Comparison of ENCODE assay signal across 8 cellular contexts in genomic region chr2:8685697-8686358, GRCh38. TPM values are rescaled to one million over a fixed set of nuclear protein-coding genes. Genes with fewer than 3 reads are reported as not detected.
DNase-seq lines count a peak whose midpoint lies in the region; ATAC-seq and TF ChIP-seq lines count a peak whose summit lies in the region.

No MANE protein-coding gene starts in this region.

- peaks cover 10% of the 10 kb centered on the region for H3K27me3 Mint-ChIP-seq in activated naive CD8-positive, alpha-beta T cell treated with anti-CD3 and anti-CD28 coated beads, Interleukin-2, amount 10 ng/mL, durations not matched to agents 7 days and 5 days

- peak overlapping the region; percentile 62 to 89 (median 83) for H3K27ac ChIP-seq in BLaER1 treated with 17β-estradiol and CSF1 and Interleukin-3, amounts not matched to agents 10 nM and 100 nM
- peak overlapping the region; percentile 51 for H3K27ac ChIP-seq in KMS-11
- peak overlapping the region; percentile 88 for H3K27ac ChIP-seq in left ventricle myocardium inferior (replicated peaks)
- peak overlapping the region; percentile 77 for H3K27ac ChIP-seq in urinary bladder (ENCODE audit: low read depth)

- peak overlapping the region; percentile 72 to 99 (median 98) for H3K4me2 ChIP-seq in BLaER1 treated with 17β-estradiol and CSF1 and Interleukin-3, amounts not matched to agents 10 nM and 100 nM
- H3K4me2 ChIP-seq in KMS-11: peak overlapping the region; percentile 77

- H3K4me3 ChIP-seq in BLaER1 treated with 17β-estradiol and CSF1 and Interleukin-3, amounts not matched to agents 10 nM and 100 nM: peak overlapping the region; percentile 59 to 99 (median 94)
- H3K4me3 ChIP-seq in KMS-11 (IDR thresholded peaks at IDR 0.05; ENCODE audit: insufficient read depth, low read depth, low read length): peak overlapping the region; percentile 71
- peak overlapping the region; percentile 81 for H3K4me3 ChIP-seq in left ventricle myocardium inferior
- H3K4me3 ChIP-seq in urinary bladder (ENCODE audit: low read depth, low read length): peak overlapping the region; percentile 70

- peaks cover 22% of the 10 kb centered on the region for H3K36me3 Mint-ChIP-seq in activated naive CD8-positive, alpha-beta T cell treated with anti-CD3 and anti-CD28 coated beads, Interleukin-2, amount 10 ng/mL, durations not matched to agents 7 days and 5 days

- H4K20me1 ChIP-seq in BLaER1 treated with 17β-estradiol and CSF1 and Interleukin-3, amounts not matched to agents 10 nM and 100 nM: peaks cover 20 to 31% (median 25%) of the 10 kb centered on the region in 11 experiments; a peak in 21 of 22 replicates
- H4K20me1 ChIP-seq in KMS-11 (ENCODE audit: insufficient read depth): no peaks in the 10 kb centered on the region

- H3K27me3 ChIP-seq in BLaER1 treated with 17β-estradiol and CSF1 and Interleukin-3, amounts not matched to agents 10 nM and 100 nM: peaks cover 0 to 44% (median 37%) of the 10 kb centered on the region in 11 experiments; a peak in 16 of 22 replicates
- H3K27me3 ChIP-seq in KMS-11 (ENCODE audit: insufficient read depth, low read depth) (no peaks in the 10 kb centered on the region), left ventricle myocardium inferior (ENCODE audit: low read depth) (peaks cover 9% of the 10 kb centered on the region)

- peak overlapping the region; percentile 76 to 96 (median 89) for H3K9ac ChIP-seq in BLaER1 treated with 17β-estradiol and CSF1 and Interleukin-3, amounts not matched to agents 10 nM and 100 nM
- peak overlapping the region; percentile 75 for H3K9ac ChIP-seq in KMS-11

- H3K79me2 ChIP-seq in KMS-11 (ENCODE audit: insufficient read depth, low read depth): peaks cover 17% of the 10 kb centered on the region; the same call in 1 of the 2 replicates

- peak; percentile 29 for ATAC-seq in GM19328 (IDR thresholded peaks at IDR 0.05; ENCODE audit: unreplicated experiment)
- ATAC-seq in activated naive CD8-positive, alpha-beta T cell treated with anti-CD3 and anti-CD28 coated beads, Interleukin-2, amount 10 ng/mL, durations not matched to agents 7 days and 5 days (ENCODE audit: low read depth): peak; percentile 11

- no peaks in the 10 kb centered on the region for H3K9me3 Mint-ChIP-seq in activated naive CD8-positive, alpha-beta T cell treated with anti-CD3 and anti-CD28 coated beads, Interleukin-2, amount 10 ng/mL, durations not matched to agents 7 days and 5 days

- peak overlapping the region; percentile 15 for H3K27ac Mint-ChIP-seq in activated naive CD8-positive, alpha-beta T cell treated with anti-CD3 and anti-CD28 coated beads, Interleukin-2, amount 10 ng/mL, durations not matched to agents 7 days and 5 days

- peak; percentile 87 for TF ChIP-seq CTCF in KMS-11 (conservative IDR thresholded peaks at IDR 0.05; ENCODE audit: low read depth, low read length)
- peak; percentile 99 for TF ChIP-seq CTCF in left ventricle myocardium inferior (IDR thresholded peaks at IDR 0.05; ENCODE audit: borderline replicate concordance)

- under 1% methylated on average over 50 of the region's 50 CpGs for WGBS in urinary bladder

- H3K4me1 Mint-ChIP-seq in activated naive CD8-positive, alpha-beta T cell treated with anti-CD3 and anti-CD28 coated beads, Interleukin-2, amount 10 ng/mL, durations not matched to agents 7 days and 5 days: peaks cover 13% of the 10 kb centered on the region

- H2AFZ ChIP-seq in KMS-11 (ENCODE audit: low read depth): peak overlapping the region; percentile 74

- POLR2A ChIA-PET in activated naive CD8-positive, alpha-beta T cell treated with anti-CD3 and anti-CD28 coated beads, Interleukin-2, amount 10 ng/mL, durations not matched to agents 7 days and 5 days (lab: Charles Lee): interaction anchor here (0.6 to 2.3 kb wide), 11 partner anchors 142 to 1258 kb away, joined by 3 to 26 read pairs (median 4); no protein-coding TSS in a partner anchor

- H3K4me3 Mint-ChIP-seq in activated naive CD8-positive, alpha-beta T cell treated with anti-CD3 and anti-CD28 coated beads, Interleukin-2, amount 10 ng/mL, durations not matched to agents 7 days and 5 days: peak overlapping the region; percentile 44

- intact Hi-C loops in left ventricle myocardium inferior (cut with micrococcal nuclease) (loop anchor here (5.0 to 10.0 kb wide), 4 partner anchors 471 to 1589 kb away; no protein-coding TSS in a partner anchor), posterior cingulate gyrus (cut with DNase I) (loop anchor here (1.0 to 10.0 kb wide), 7 partner anchors 59 to 1589 kb away; no protein-coding TSS in a partner anchor)

- DNase-seq in SKM-1 (lab: John Stamatoyannopoulos, UW; ENCODE audit: unreplicated experiment) (peak; percentile 19), left ventricle myocardium inferior (peak; percentile 69), posterior cingulate gyrus (peak; percentile 58 to 94 (median 74))
- peak; percentile 94 for DNase-seq in activated naive CD8-positive, alpha-beta T cell treated with anti-CD3 and anti-CD28 coated beads, Interleukin-2, amount 10 ng/mL, durations not matched to agents 7 days and 5 days

- H3K9me3 ChIP-seq in BLaER1 treated with 17β-estradiol and CSF1 and Interleukin-3, amounts not matched to agents 10 nM and 100 nM (replicated peaks in 1 of 11): peaks cover 0 to 7% (median 0%) of the 10 kb centered on the region in 11 experiments; a peak in 5 of 22 replicates
- no peaks in the 10 kb centered on the region for H3K9me3 ChIP-seq in left ventricle myocardium inferior (replicated peaks)

- peaks cover 6 to 21% (median 16%) of the 10 kb centered on the region in 10 experiments for H3K4me1 ChIP-seq in BLaER1 treated with 17β-estradiol and CSF1 and Interleukin-3, amounts not matched to agents 10 nM and 100 nM
- peaks cover 20% of the 10 kb centered on the region for H3K4me1 ChIP-seq in KMS-11 (ENCODE audit: low read depth, poor library complexity, severe bottlenecking)
- H3K4me1 ChIP-seq in left ventricle myocardium inferior: peaks cover 45% of the 10 kb centered on the region
- peaks cover 3% of the 10 kb centered on the region for H3K4me1 ChIP-seq in urinary bladder (ENCODE audit: insufficient read depth)

- peaks cover 0 to 19% (median 15%) of the 10 kb centered on the region in 11 experiments; a peak in 18 of 22 replicates for H3K36me3 ChIP-seq in BLaER1 treated with 17β-estradiol and CSF1 and Interleukin-3, amounts not matched to agents 10 nM and 100 nM
- H3K36me3 ChIP-seq in KMS-11 (ENCODE audit: insufficient read depth): no peaks in the 10 kb centered on the region
- no peaks in the 10 kb centered on the region for H3K36me3 ChIP-seq in left ventricle myocardium inferior
- no peaks in the 10 kb centered on the region for H3K36me3 ChIP-seq in urinary bladder (ENCODE audit: insufficient read depth)

RNA-seq across cellular contexts. Expression of gene ID2, which starts 4.0 kb away (rescaled TPM):
- 100 to 1,000 TPM; 167 to 172 TPM for total RNA-seq in activated naive CD8-positive, alpha-beta T cell treated with anti-CD3 and anti-CD28 coated beads, Interleukin-2, amount 10 ng/mL, durations not matched to agents 7 days and 5 days
- total RNA-seq in left ventricle myocardium inferior (32.2 TPM), urinary bladder (238 TPM)
- 191 TPM for polyA plus RNA-seq in urinary bladder

Comparison
In these comparisons a context has a peak if more than half of its experiments do, and no peak if none do; other contexts are left out.
1. Peak in every context shown above with its lines: DNase-seq, ATAC-seq, H3K4me3 ChIP-seq and H3K27ac ChIP-seq.
2. DNase-seq: peak in every context shown above with its lines; median percentile 94 in activated naive CD8-positive, alpha-beta T cell treated with anti-CD3 and anti-CD28 coated beads, Interleukin-2, amount 10 ng/mL, durations not matched to agents 7 days and 5 days; 74 in posterior cingulate gyrus; 69 in left ventricle myocardium inferior; 19 in SKM-1.